In the genomic region with DNA sequence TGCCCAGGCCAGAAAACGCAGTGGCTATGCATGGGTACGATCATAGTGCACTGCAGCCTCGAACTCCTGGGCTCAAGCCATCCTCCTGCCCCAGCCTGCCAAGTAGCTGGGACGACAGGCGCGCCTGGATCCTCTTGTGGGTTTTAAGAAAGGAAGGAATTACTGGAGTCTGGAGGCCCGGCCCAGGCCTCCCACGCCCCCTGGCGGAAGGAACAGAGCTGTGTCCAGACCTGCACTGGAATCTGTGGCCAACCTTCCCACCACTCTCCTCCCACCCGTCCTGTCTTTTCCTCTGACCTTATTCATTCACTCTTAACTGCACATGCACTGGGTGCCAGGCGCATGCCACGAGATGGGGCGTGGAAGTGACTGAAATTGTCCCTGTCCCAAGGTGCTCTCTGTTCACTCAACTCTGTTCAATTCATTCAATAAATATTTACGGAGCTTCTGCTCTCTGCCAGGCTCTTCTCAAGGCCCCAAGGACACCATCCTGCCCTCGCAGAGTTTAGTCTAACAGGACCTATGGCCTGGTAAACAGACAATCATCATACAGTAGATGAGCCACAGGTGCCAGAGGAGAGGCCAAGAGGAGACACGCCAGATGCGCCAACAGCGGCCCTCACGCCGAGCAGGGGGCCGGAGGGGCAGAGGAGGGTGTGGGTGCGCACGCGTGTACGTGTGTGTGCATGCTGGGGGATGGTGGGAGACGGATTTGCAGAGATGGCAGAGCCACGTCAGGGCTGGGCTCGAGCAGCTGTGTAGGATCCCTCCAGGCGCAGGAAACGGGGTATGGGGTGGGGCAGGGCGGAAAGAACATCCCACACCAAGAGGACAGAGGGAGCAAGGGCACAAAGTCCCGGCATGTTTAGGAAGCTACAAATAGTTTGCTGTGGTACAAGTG, we compare ENCODE assay signal across 7 cellular contexts. TPM values are rescaled to one million over a fixed set of nuclear protein-coding genes. Genes with fewer than 3 reads are reported as not detected.
DNase-seq lines count a peak whose midpoint lies in the region; ATAC-seq and TF ChIP-seq lines count a peak whose summit lies in the region.

No MANE protein-coding gene starts in this region.

- TF ChIP-seq CTCF in GM12864 (IDR thresholded peaks at IDR 0.05; ENCODE audit: low read depth, low read length, missing control alignments) (peak; percentile 96), Peyer's patch (IDR thresholded peaks at IDR 0.05) (peak; percentile 42 to 94 (median 84)), gastroesophageal sphincter (IDR thresholded peaks at IDR 0.05) (peak in 3 of 4 experiments; percentile 74 to 82 (median 78)), osteoblast (IDR thresholded peaks at IDR 0.05; ENCODE audit: extremely low read depth, low read depth, low read length) (peak; percentile 93)

- no peaks in the 10 kb centered on the region for H3K36me3 ChIP-seq in Peyer's patch
- no peaks in the 10 kb centered on the region for H3K36me3 ChIP-seq in gastroesophageal sphincter
- no peaks in the 10 kb centered on the region for H3K36me3 ChIP-seq in osteoblast (ENCODE audit: insufficient read depth, low read length)

- ATAC-seq in gastroesophageal sphincter (peak; percentile 78), HG02981 (IDR thresholded peaks at IDR 0.05; ENCODE audit: unreplicated experiment) (no peak)

- H3K9me3 ChIP-seq in Peyer's patch: no peaks in the 10 kb centered on the region
- H3K9me3 ChIP-seq in gastroesophageal sphincter: no peaks in the 10 kb centered on the region
- H3K9me3 ChIP-seq in osteoblast (ENCODE audit: low read depth, low read length): no peaks in the 10 kb centered on the region

- peak overlapping the region; percentile 47 for H3K4me2 ChIP-seq in osteoblast (ENCODE audit: insufficient read depth, low read length)

- no peaks in the 10 kb centered on the region for H4K20me1 ChIP-seq in osteoblast (ENCODE audit: insufficient read depth, low read length)

- TF ChIP-seq POLR2A in Peyer's patch (IDR thresholded peaks at IDR 0.05) (peak in 1 of 2 donors; percentile 19), gastroesophageal sphincter (IDR thresholded peaks at IDR 0.05) (no peak)

- no peak overlapping the region for H3K4me3 ChIP-seq in GM12864 (ENCODE audit: low read depth, low read length)
- H3K4me3 ChIP-seq in Peyer's patch: no peak overlapping the region
- H3K4me3 ChIP-seq in gastroesophageal sphincter: no peak overlapping the region
- peak overlapping the region; percentile 3 for H3K4me3 ChIP-seq in osteoblast (ENCODE audit: insufficient read depth, low read length)

- no peaks in the 10 kb centered on the region for H3K79me2 ChIP-seq in osteoblast (ENCODE audit: insufficient read depth, low read length)

- WGBS in gastroesophageal sphincter (ENCODE audit: low coverage in 1 of 2), 2 donors: 50 to 67% methylated on average over 14 to 27 of the region's 32 CpGs

- H3K27ac ChIP-seq in Peyer's patch: peak overlapping the region in 3 of 4 donors; percentile 20 to 81 (median 62)
- no peak overlapping the region for H3K27ac ChIP-seq in gastroesophageal sphincter
- H3K27ac ChIP-seq in osteoblast (ENCODE audit: low read depth, low read length): no peak overlapping the region

- no peak for TF ChIP-seq EP300 in gastroesophageal sphincter (IDR thresholded peaks at IDR 0.05)

- H3K4me1 ChIP-seq in Peyer's patch: peaks cover 0 to 63% (median 15%) of the 10 kb centered on the region in 4 donors
- peaks cover 0 to 6% (median 0%) of the 10 kb centered on the region in 3 donors for H3K4me1 ChIP-seq in gastroesophageal sphincter
- peaks cover 6% of the 10 kb centered on the region for H3K4me1 ChIP-seq in osteoblast (ENCODE audit: insufficient read depth, low read length)

- H2AFZ ChIP-seq in osteoblast (ENCODE audit: low read length): no peak overlapping the region

- H3K27me3 ChIP-seq in Peyer's patch: no peaks in the 10 kb centered on the region
- no peaks in the 10 kb centered on the region for H3K27me3 ChIP-seq in gastroesophageal sphincter
- H3K27me3 ChIP-seq in osteoblast (ENCODE audit: insufficient read depth, low read length): peaks cover 23% of the 10 kb centered on the region

- no peak for DNase-seq in GM12864 (ENCODE audit: low read depth)
- DNase-seq in LHCN-M2 (ENCODE audit: low read depth): peak; percentile 82
- DNase-seq in Peyer's patch: peak; percentile 32 to 90 (median 89)
- DNase-seq in activated T-helper 9 cell treated with anti-CD3 and anti-CD28 coated beads, Interleukin-2, amount 50 U/mL, for 16 hours (ENCODE audit: low read depth): peak; percentile 15
- DNase-seq in osteoblast (ENCODE audit: insufficient read length, low spot score, missing footprints): peak; percentile 99

RNA-seq across cellular contexts. Expression of a gene that starts 13.7 kb away (rescaled TPM):
- total RNA-seq in LHCN-M2 (2014; rRNA removed): 122 and 146 TPM in 2 replicates
- 106 TPM for polyA plus RNA-seq in LHCN-M2 (2012)
- 100 to 1,000 TPM in 3 of 4 donors, 10 to 100 TPM in 1; 80.9 to 326 (median 241) TPM for total RNA-seq in Peyer's patch
- total RNA-seq in gastroesophageal sphincter: 100 to 1,000 TPM in 2 of 4 donors, 10 to 100 TPM in 2; 67.3 to 156 (median 95.1) TPM
- total RNA-seq in osteoblast: 57.5 and 58.3 TPM in 2 replicates

RNA-seq across cellular contexts. Expression of a gene that starts 44.9 kb away (rescaled TPM):
- total RNA-seq in LHCN-M2 (2014; rRNA removed): 5.8 and 5.9 TPM in 2 replicates
- 6.6 TPM for polyA plus RNA-seq in LHCN-M2 (2012)
- 100 to 1,000 TPM in 3 of 4 donors, 10 to 100 TPM in 1; 75.1 to 193 (median 156) TPM for total RNA-seq in Peyer's patch
- 1 to 10 TPM; 1.2 to 5.5 (median 1.6) TPM for total RNA-seq in gastroesophageal sphincter
- total RNA-seq in osteoblast: 30.4 and 32.2 TPM in 2 replicates

RNA-seq across cellular contexts. Expression of a gene that starts 54.6 kb away (rescaled TPM):
- total RNA-seq in LHCN-M2 (2014; rRNA removed) (not detected in 2 replicates), Peyer's patch (1 to 10 TPM in 1 of 4 donors, under 1 TPM in 2, not detected in 1; 0.18 to 6.6 (median 0.27) TPM), gastroesophageal sphincter (not detected), osteoblast (under 0.01 TPM in 2 replicates)
- polyA plus RNA-seq in LHCN-M2 (2012): not detected

Comparison
In these comparisons a context has a peak if more than half of its experiments do, and no peak if none do; other contexts are left out.
1. H3K27ac ChIP-seq: peak in Peyer's patch (3 of 4); none in gastroesophageal sphincter (0 of 4) and osteoblast (single experiment).
2. Peak in every context shown above with its lines, with median percentiles within 50 percentile points of each other: CTCF ChIP-seq.